9 cellular contexts compared by ENCODE assay signal in the genomic region with DNA sequence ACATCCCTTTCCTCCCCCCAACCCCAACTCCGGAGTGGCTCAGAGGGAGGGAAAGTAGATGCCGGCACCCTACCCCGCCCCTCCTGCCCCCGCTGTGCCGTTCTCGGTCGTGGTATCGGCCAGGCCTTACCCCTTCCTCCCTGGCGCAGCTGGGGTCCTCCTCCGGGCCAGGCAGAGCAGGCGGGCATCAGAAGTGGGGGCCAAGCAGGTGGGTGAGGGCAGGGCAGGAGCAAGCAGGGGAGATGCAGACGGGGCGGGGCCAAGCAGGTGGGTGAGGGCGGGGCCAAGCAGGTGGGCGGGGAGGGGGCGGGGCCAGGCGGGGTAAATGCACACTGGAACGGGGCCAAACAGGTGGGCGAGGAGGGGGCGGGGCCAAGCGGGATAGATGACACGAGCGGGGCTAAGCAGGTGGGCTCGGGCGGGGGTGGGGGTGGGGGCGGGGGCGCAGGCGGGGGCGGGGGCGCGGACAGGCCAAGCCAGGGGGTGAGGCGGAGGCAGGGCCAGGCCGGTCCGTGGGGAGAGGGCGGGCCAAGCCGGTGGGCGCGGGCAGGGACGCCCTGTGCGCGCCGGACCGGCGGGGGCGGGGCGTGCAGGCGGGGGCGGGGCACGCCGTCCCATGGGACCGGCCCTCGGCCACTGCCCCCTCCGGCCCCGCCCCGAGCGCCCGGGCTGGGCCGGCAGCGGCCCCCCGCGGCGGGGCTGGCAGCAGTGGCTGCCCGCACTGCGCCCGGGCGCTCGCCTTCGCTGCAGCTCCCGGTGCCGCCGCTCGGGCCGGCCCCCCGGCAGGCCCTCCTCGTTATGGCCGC. TPM values are rescaled to one million over a fixed set of nuclear protein-coding genes. Genes with fewer than 3 reads are reported as not detected.
DNase-seq lines count a peak whose midpoint lies in the region; ATAC-seq and TF ChIP-seq lines count a peak whose summit lies in the region.
"Had no signal": no experiment of that assay in that cellular context is flagged by ENCODE, and none has a peak within 500 bp of the region (broad histone marks: within the 10 kb centered on the region; RNA-seq: fewer than 3 reads in every experiment).

A gene with protein sequence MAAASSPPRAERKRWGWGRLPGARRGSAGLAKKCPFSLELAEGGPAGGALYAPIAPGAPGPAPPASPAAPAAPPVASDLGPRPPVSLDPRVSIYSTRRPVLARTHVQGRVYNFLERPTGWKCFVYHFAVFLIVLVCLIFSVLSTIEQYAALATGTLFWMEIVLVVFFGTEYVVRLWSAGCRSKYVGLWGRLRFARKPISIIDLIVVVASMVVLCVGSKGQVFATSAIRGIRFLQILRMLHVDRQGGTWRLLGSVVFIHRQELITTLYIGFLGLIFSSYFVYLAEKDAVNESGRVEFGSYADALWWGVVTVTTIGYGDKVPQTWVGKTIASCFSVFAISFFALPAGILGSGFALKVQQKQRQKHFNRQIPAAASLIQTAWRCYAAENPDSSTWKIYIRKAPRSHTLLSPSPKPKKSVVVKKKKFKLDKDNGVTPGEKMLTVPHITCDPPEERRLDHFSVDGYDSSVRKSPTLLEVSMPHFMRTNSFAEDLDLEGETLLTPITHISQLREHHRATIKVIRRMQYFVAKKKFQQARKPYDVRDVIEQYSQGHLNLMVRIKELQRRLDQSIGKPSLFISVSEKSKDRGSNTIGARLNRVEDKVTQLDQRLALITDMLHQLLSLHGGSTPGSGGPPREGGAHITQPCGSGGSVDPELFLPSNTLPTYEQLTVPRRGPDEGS (plus strand): TSS at position 708 of the 806 bp plus-strand sequence. CDS start 91 bp downstream, at position 799.
A gene with protein sequence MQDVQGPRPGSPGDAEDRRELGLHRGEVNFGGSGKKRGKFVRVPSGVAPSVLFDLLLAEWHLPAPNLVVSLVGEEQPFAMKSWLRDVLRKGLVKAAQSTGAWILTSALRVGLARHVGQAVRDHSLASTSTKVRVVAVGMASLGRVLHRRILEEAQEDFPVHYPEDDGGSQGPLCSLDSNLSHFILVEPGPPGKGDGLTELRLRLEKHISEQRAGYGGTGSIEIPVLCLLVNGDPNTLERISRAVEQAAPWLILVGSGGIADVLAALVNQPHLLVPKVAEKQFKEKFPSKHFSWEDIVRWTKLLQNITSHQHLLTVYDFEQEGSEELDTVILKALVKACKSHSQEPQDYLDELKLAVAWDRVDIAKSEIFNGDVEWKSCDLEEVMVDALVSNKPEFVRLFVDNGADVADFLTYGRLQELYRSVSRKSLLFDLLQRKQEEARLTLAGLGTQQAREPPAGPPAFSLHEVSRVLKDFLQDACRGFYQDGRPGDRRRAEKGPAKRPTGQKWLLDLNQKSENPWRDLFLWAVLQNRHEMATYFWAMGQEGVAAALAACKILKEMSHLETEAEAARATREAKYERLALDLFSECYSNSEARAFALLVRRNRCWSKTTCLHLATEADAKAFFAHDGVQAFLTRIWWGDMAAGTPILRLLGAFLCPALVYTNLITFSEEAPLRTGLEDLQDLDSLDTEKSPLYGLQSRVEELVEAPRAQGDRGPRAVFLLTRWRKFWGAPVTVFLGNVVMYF (N-terminal part only) (minus strand): TSS at position 214 of the 806 bp plus-strand sequence. CDS start 21,478 bp downstream, outside the sequence.

- no peaks in the 10 kb centered on the region for H3F3A ChIP-seq in PC-3 (ENCODE audit: low read length, unreplicated experiment)

- H3K4me3 ChIP-seq in PC-3 (ENCODE audit: low read length) (peak within 1 kb of the TSS; percentile 50; the same call in 1 of the 2 replicates), right cardiac atrium (ENCODE audit: low read length) (peak within 1 kb of the TSS; percentile 65)

- H3K4me1 ChIP-seq in PC-3 (ENCODE audit: insufficient read depth, low read length) = no peaks in the 10 kb centered on the region
- H3K4me1 ChIP-seq in right cardiac atrium (ENCODE audit: control insufficient read depth, insufficient read depth, low read length) = no peaks in the 10 kb centered on the region

- peak; percentile 32 for DNase-seq in GM19238 (ENCODE audit: insufficient read length, low spot score)
- DNase-seq in PC-3 = peak; percentile 52
- DNase-seq in activated effector memory CD4-positive, alpha-beta T cell treated with anti-CD3 and anti-CD28 coated beads, Interleukin-2, amount 50 U/mL, for 16 hours = peak; percentile 90
- peak in 2 of 3 donors; percentile 82 to 84 for DNase-seq in right cardiac atrium
- DNase-seq in stimulated activated CD4-positive, alpha-beta T cell treated with anti-CD3 and anti-CD28 coated beads, Interleukin-12 subunit alpha, Interleukin-12 subunit beta, amount 100 ng/mL, for 4 hours = peak; percentile 82

- H3K4me2 ChIP-seq in PC-3 (ENCODE audit: low read length) = peak within 1 kb of the TSS; percentile 69

- BruUV-seq in PC-3 (replicated peaks; lab: Mats Ljungman, UMichigan) = no TSS peak

- no peaks in the 10 kb centered on the region for H3K9me2 ChIP-seq in PC-3 (replicated peaks; ENCODE audit: low read length)

- H3K27ac ChIP-seq in PC-3 (ENCODE audit: low read length) (no peak within 1 kb of the TSS), right cardiac atrium (ENCODE audit: low read length) (no peak within 1 kb of the TSS)

- H3K79me2 ChIP-seq in PC-3 (ENCODE audit: low read length) = no peaks in the 10 kb centered on the region

- H3K9me3 ChIP-seq in PC-3 (ENCODE audit: low read length) (no peaks in the 10 kb centered on the region), right cardiac atrium (ENCODE audit: control insufficient read depth, low read length) (no peaks in the 10 kb centered on the region)

- H3K9ac ChIP-seq in PC-3 (ENCODE audit: low read length) = no peak within 1 kb of the TSS

- CTCF ChIA-PET in PC-3 (lab: Charles Lee) = no interaction called here

- no peaks in the 10 kb centered on the region for H4K20me1 ChIP-seq in PC-3 (ENCODE audit: low read length)

- intact Hi-C loops in PC-3 (cut with micrococcal nuclease) = no loop called here
- intact Hi-C loops in right cardiac atrium (cut with DNase I) = no loop called here

- no peak within 1 kb of the TSS for H2AFZ ChIP-seq in PC-3 (ENCODE audit: low read length)

- POLR2A ChIA-PET in PC-3 (lab: Charles Lee; ENCODE audit: unreplicated experiment) = no interaction called here

- peak; percentile 73 for ATAC-seq in PC-3
- ATAC-seq in right cardiac atrium = peak; percentile 75 to 76
- ATAC-seq in HG02623 (IDR thresholded peaks at IDR 0.05; ENCODE audit: unreplicated experiment) = no peak
- ATAC-seq in GM19351 (IDR thresholded peaks at IDR 0.05; ENCODE audit: unreplicated experiment) = no peak
- no peak for ATAC-seq in GM18858 (IDR thresholded peaks at IDR 0.05; ENCODE audit: unreplicated experiment)

- H3K27me3 ChIP-seq in PC-3 (ENCODE audit: low read length) (peaks cover 7% of the 10 kb centered on the region; the same call in 1 of the 2 replicates), right cardiac atrium (ENCODE audit: control insufficient read depth, insufficient read depth) (no peaks in the 10 kb centered on the region)

- TF ChIP-seq CTCF in PC-3 (conservative IDR thresholded peaks at IDR 0.05; ENCODE audit: low read depth, low read length) = no peak

- no peaks in the 10 kb centered on the region for H3K36me3 ChIP-seq in PC-3 (ENCODE audit: low read depth, low read length)

- WGBS in right cardiac atrium = 2% methylated on average over 74 of the region's 76 CpGs

RNA-seq across cellular contexts. Expression of the first gene that starts in this region (rescaled TPM):
- total RNA-seq in PC-3 (2014; rRNA removed) = 0.40 and 3.0 TPM in 2 replicates
- total RNA-seq in right cardiac atrium = 10 to 100 TPM; 36.5 to 46.8 (median 41.0) TPM
- 36.4 TPM for polyA plus RNA-seq in right cardiac atrium

RNA-seq across cellular contexts. Expression of the second gene that starts in this region (rescaled TPM):
- total RNA-seq in PC-3 (2014; rRNA removed) (0.06 TPM in 1 of 2 replicates, not detected in the other), right cardiac atrium (not detected)
- polyA plus RNA-seq in right cardiac atrium = 0.02 TPM
- polyA plus RNA-seq: liver had no signal

Comparison
In these comparisons a context has a peak if more than half of its experiments do, and no peak if none do; other contexts are left out.
1. DNase-seq: peak in every context shown above with its lines; median percentile 90 in activated effector memory CD4-positive, alpha-beta T cell treated with anti-CD3 and anti-CD28 coated beads, Interleukin-2, amount 50 U/mL, for 16 hours; 83 in right cardiac atrium; 82 in stimulated activated CD4-positive, alpha-beta T cell treated with anti-CD3 and anti-CD28 coated beads, Interleukin-12 subunit alpha, Interleukin-12 subunit beta, amount 100 ng/mL, for 4 hours; 52 in PC-3; 32 in GM19238.
2. ATAC-seq: peak in PC-3 (single experiment) and right cardiac atrium (2 of 2); none in HG02623 (single experiment), GM19351 (single experiment) and GM18858 (single experiment).